Comparison of ENCODE assay signal across 10 cellular contexts in genomic region chr19:2275588-2276428, GRCh38. TPM values are rescaled to one million over a fixed set of nuclear protein-coding genes. Genes with fewer than 3 reads are reported as not detected.
DNase-seq lines count a peak whose midpoint lies in the region; ATAC-seq and TF ChIP-seq lines count a peak whose summit lies in the region.
"Had no signal": no experiment of that assay in that cellular context is flagged by ENCODE, and none has a peak within 500 bp of the region (broad histone marks: within the 10 kb centered on the region; RNA-seq: fewer than 3 reads in every experiment).

No MANE protein-coding gene starts in this region.

- peaks cover 31% of the 10 kb centered on the region for H3K36me3 ChIP-seq in osteoblast (ENCODE audit: insufficient read depth, low read length)

- no peak overlapping the region for H2AFZ ChIP-seq in osteoblast (ENCODE audit: low read length)

- peak overlapping the region; percentile 37 for H3K4me3 ChIP-seq in coronary artery
- no peak overlapping the region for H3K4me3 ChIP-seq in osteoblast (ENCODE audit: insufficient read depth, low read length)

- no peaks in the 10 kb centered on the region for H3K9me3 ChIP-seq in osteoblast (ENCODE audit: low read depth, low read length)

- peak; percentile 46 for DNase-seq in D341Med (ENCODE audit: low spot score)
- DNase-seq in coronary artery (ENCODE audit: low spot score) = no peak
- DNase-seq in osteoblast (ENCODE audit: insufficient read length, low spot score, missing footprints) = peak; percentile 62
- no peak for DNase-seq in T-helper 2 cell
- no peak for DNase-seq in 8988T
- DNase-seq: activated T-cell treated with anti-CD3 and anti-CD28 coated beads for 4 hours; effector memory CD4-positive, alpha-beta T cell; NCI-H226 had no signal

- ATAC-seq in HG03175 (IDR thresholded peaks at IDR 0.05; ENCODE audit: unreplicated experiment) = no peak

- peak overlapping the region in 1 of 2 donors; percentile 48 for H3K27ac ChIP-seq in coronary artery
- H3K27ac ChIP-seq in osteoblast (ENCODE audit: low read depth, low read length) = no peak overlapping the region

- H4K20me1 ChIP-seq in osteoblast (ENCODE audit: insufficient read depth, low read length) = peaks cover 65% of the 10 kb centered on the region

- H3K79me2 ChIP-seq in osteoblast (ENCODE audit: insufficient read depth, low read length) = peaks cover 61% of the 10 kb centered on the region

- H3K4me2 ChIP-seq in osteoblast (ENCODE audit: insufficient read depth, low read length) = no peak overlapping the region

- no peaks in the 10 kb centered on the region for H3K27me3 ChIP-seq in osteoblast (ENCODE audit: insufficient read depth, low read length)

- peaks cover 18% of the 10 kb centered on the region for H3K4me1 ChIP-seq in osteoblast (ENCODE audit: insufficient read depth, low read length)

- TF ChIP-seq CTCF in coronary artery (IDR thresholded peaks at IDR 0.05) (no peak), osteoblast (IDR thresholded peaks at IDR 0.05; ENCODE audit: extremely low read depth, low read depth, low read length) (no peak)

RNA-seq across cellular contexts. Expression of gene PEAK3, which starts 6.2 kb away (rescaled TPM):
- under 0.01 TPM in 1 of 2 replicates, not detected in the other for total RNA-seq in osteoblast
- total RNA-seq: mammary epithelial cell had no signal

RNA-seq across cellular contexts. Expression of gene JSRP1, which starts 19.6 kb away (rescaled TPM):
- total RNA-seq in osteoblast = 0.72 TPM in 1 of 2 replicates, not detected in the other

RNA-seq across cellular contexts. Expression of gene AMH, which starts 26.7 kb away (rescaled TPM):
- total RNA-seq in osteoblast = under 0.01 and 0.29 TPM in 2 replicates

RNA-seq across cellular contexts. Expression of gene LINGO3, which starts 32.1 kb away (rescaled TPM):
- total RNA-seq in osteoblast = not detected in 2 replicates
- total RNA-seq: mammary epithelial cell had no signal

RNA-seq across cellular contexts. Expression of gene SF3A2, which starts 39.2 kb away (rescaled TPM):
- 27.1 and 27.9 TPM in 2 replicates for total RNA-seq in osteoblast

Comparison
In these comparisons a context has a peak if more than half of its experiments do, and no peak if none do; other contexts are left out.
1. DNase-seq: peak in D341Med (single experiment) and osteoblast (single experiment); none in coronary artery (single experiment), T-helper 2 cell (0 of 5) and 8988T (single experiment).